ENCODE assay signal across 8 cellular contexts in the genomic region with DNA sequence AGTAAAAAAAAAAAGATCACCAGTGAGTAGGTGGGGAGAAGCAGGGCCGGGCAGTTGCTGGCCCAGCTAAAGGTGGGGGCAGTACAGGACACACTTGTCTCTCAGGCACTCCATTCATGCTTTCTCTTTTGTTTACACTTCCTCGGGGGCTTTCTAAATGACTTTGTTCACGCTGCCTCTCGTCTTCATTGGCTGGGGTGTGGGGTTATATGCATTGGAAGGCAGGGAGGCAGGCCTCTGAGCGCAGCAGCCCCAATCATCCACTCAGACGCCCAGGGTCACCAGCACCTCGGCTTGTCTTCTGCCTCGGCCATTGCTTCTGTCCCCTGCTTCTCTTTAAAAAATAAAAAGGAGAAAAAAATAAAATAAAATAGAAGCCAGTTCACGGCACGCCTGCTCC. TPM values are rescaled to one million over a fixed set of nuclear protein-coding genes. Genes with fewer than 3 reads are reported as not detected.
A peak's percentile ranks its signal among the peaks of the same experiment; 100 is the strongest.
DNase-seq lines count a peak whose midpoint lies in the region; ATAC-seq and TF ChIP-seq lines count a peak whose summit lies in the region.

No MANE protein-coding gene starts in this region.

- WGBS in esophagus, 2 donors = 2 to 5% methylated on average over 10 of the region's 10 CpGs

- peaks cover 5 to 13% of the 10 kb centered on the region in 2 donors for H3K4me1 ChIP-seq in esophagus (ENCODE audit: control insufficient read depth in 2 of 2, insufficient read depth in 2 of 2, low read length in 1 of 2)
- H3K4me1 ChIP-seq in neuron (ENCODE audit: insufficient read depth, low read length) = peaks cover 20% of the 10 kb centered on the region

- no peak for TF ChIP-seq CTCF in BJ (IDR thresholded peaks at IDR 0.05; ENCODE audit: insufficient read depth, low read depth, low read length)
- TF ChIP-seq CTCF in WERI-Rb-1 (IDR thresholded peaks at IDR 0.05; ENCODE audit: low read depth, low read length) = no peak

- CTCF ChIA-PET in BJ (lab: Yijun Ruan, JAX) = interaction anchor here (0.6 to 13.4 kb wide), 23 partner anchors 8 to 405 kb away, joined by 3 to 296 read pairs (median 5); no protein-coding TSS in a partner anchor

- peak overlapping the region; percentile 54 for H3K4me3 ChIP-seq in BJ (ENCODE audit: low read depth, low read length)
- H3K4me3 ChIP-seq in WERI-Rb-1 (ENCODE audit: low read depth, low read length) = peak overlapping the region; percentile 62
- H3K4me3 ChIP-seq in esophagus (ENCODE audit: low read depth in 1 of 2, low read length in 2 of 2) = peak overlapping the region; percentile 75 to 82
- peak overlapping the region; percentile 53 for H3K4me3 ChIP-seq in neuron (ENCODE audit: low read length)

- peak; percentile 40 for ATAC-seq in GM18873 (IDR thresholded peaks at IDR 0.05; ENCODE audit: low FRiP score, unreplicated experiment)

- H3K27ac ChIP-seq in WERI-Rb-1 (peak overlapping the region; percentile 81), esophagus (ENCODE audit: low read depth in 2 of 2, low read length in 1 of 2) (peak overlapping the region; percentile 87 to 92)

- H3K36me3 ChIP-seq in BJ (ENCODE audit: control insufficient read depth, insufficient read depth, low read length) = no peaks in the 10 kb centered on the region
- no peaks in the 10 kb centered on the region for H3K36me3 ChIP-seq in WERI-Rb-1
- H3K36me3 ChIP-seq in esophagus (ENCODE audit: control insufficient read depth in 2 of 2, insufficient read depth in 2 of 2, low read length in 1 of 2) = no peaks in the 10 kb centered on the region
- H3K36me3 ChIP-seq in neuron (ENCODE audit: insufficient read depth, low read length) = no peaks in the 10 kb centered on the region

- H3K27me3 ChIP-seq in BJ (ENCODE audit: control insufficient read depth, insufficient read depth, low read length) (no peaks in the 10 kb centered on the region), WERI-Rb-1 (ENCODE audit: insufficient read depth, low read depth, severe bottlenecking) (no peaks in the 10 kb centered on the region), esophagus (ENCODE audit: control insufficient read depth in 1 of 2, insufficient read depth in 2 of 2, low read length in 2 of 2) (no peaks in the 10 kb centered on the region), neuron (ENCODE audit: insufficient read depth, low read length) (peaks cover 2% of the 10 kb centered on the region)

- no peaks in the 10 kb centered on the region for H3K9me3 ChIP-seq in WERI-Rb-1 (ENCODE audit: severe bottlenecking)
- no peaks in the 10 kb centered on the region for H3K9me3 ChIP-seq in esophagus (ENCODE audit: control insufficient read depth in 2 of 2, insufficient read depth in 1 of 2, low read depth in 1 of 2, low read length in 1 of 2)
- no peaks in the 10 kb centered on the region for H3K9me3 ChIP-seq in neuron (ENCODE audit: low read length)

- POLR2A ChIA-PET in BJ (lab: Charles Lee) = interaction anchor here (1.3 kb wide), 1 partner anchor 274 kb away, joined by 4 read pairs; no protein-coding TSS in a partner anchor

- H2AFZ ChIP-seq in neuron (ENCODE audit: low read depth, low read length) = peak overlapping the region; percentile 98

- DNase-seq in BJ (ENCODE audit: low read depth) = no peak
- DNase-seq in HT-29 (ENCODE audit: low spot score) = peak; percentile 11
- no peak for DNase-seq in WERI-Rb-1
- DNase-seq in NCI-H2081 treated with DMSO at 0.1 percent for 48 hours (lab: John Stamatoyannopoulos, UW) = no peak
- DNase-seq in kidney glomerular epithelial cell (lab: John Stamatoyannopoulos, UW) = no peak

RNA-seq across cellular contexts. Expression of gene TGFB3, which starts 0.4 kb away (rescaled TPM):
- polyA plus RNA-seq in BJ (2011; rRNA removed) (5.8 and 6.7 TPM in 2 replicates), esophagus (1 to 10 TPM; 2.8 to 3.9 TPM)
- polyA minus RNA-seq in BJ (2011; rRNA and poly(A)+ RNA removed) = 7.8 and 8.1 TPM in 2 replicates
- 0.65 and 2.9 TPM in 2 replicates for total RNA-seq in HT-29 (2014; rRNA removed; shearing (Covaris generic))

RNA-seq across cellular contexts. Expression of gene IFT43, which starts 4.1 kb away (rescaled TPM):
- polyA plus RNA-seq in BJ (2011; rRNA removed) (58.9 and 62.5 TPM in 2 replicates), esophagus (10 to 100 TPM; 25.2 to 27.7 TPM)
- 19.6 and 25.0 TPM in 2 replicates for polyA minus RNA-seq in BJ (2011; rRNA and poly(A)+ RNA removed)
- total RNA-seq in HT-29 (2014; rRNA removed; shearing (Covaris generic)) = 24.7 and 25.0 TPM in 2 replicates
